ENCODE assay signal across 1 cellular context in the genomic region with DNA sequence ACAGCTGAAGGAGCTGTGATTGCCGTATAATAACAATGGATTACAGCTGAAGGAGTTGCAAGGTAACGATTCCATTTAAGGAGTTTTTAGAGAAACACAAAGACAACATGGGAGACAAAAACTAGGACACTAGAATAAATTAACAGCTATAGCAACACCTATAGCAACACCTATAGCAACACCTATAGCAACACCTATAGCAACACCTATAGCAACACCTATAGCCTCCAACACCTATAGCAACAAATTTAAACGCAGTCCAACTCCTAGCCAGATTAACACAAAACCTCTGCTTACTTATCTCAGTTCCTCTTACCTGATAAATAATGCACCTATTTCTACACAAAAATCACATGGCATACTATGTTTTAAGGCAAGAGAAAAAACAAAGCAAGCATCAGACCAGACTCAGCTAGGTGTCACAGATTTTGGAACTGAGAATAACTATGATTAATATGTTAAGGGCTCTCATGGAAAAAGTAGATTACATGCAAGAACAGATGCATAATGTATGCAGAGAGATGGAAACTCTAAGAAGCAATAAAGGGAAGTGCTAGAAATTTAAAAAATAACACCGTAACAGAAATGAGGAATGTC.
TF ChIP-seq lines count a peak whose summit lies in the region.

No MANE protein-coding gene starts in this region.

TF ChIP-seq in GM23338, 12 proteins besides CTCF, POLR2A, EP300 and RAD21 (continued from another document):
- TF ChIP-seq, protein P1, sequence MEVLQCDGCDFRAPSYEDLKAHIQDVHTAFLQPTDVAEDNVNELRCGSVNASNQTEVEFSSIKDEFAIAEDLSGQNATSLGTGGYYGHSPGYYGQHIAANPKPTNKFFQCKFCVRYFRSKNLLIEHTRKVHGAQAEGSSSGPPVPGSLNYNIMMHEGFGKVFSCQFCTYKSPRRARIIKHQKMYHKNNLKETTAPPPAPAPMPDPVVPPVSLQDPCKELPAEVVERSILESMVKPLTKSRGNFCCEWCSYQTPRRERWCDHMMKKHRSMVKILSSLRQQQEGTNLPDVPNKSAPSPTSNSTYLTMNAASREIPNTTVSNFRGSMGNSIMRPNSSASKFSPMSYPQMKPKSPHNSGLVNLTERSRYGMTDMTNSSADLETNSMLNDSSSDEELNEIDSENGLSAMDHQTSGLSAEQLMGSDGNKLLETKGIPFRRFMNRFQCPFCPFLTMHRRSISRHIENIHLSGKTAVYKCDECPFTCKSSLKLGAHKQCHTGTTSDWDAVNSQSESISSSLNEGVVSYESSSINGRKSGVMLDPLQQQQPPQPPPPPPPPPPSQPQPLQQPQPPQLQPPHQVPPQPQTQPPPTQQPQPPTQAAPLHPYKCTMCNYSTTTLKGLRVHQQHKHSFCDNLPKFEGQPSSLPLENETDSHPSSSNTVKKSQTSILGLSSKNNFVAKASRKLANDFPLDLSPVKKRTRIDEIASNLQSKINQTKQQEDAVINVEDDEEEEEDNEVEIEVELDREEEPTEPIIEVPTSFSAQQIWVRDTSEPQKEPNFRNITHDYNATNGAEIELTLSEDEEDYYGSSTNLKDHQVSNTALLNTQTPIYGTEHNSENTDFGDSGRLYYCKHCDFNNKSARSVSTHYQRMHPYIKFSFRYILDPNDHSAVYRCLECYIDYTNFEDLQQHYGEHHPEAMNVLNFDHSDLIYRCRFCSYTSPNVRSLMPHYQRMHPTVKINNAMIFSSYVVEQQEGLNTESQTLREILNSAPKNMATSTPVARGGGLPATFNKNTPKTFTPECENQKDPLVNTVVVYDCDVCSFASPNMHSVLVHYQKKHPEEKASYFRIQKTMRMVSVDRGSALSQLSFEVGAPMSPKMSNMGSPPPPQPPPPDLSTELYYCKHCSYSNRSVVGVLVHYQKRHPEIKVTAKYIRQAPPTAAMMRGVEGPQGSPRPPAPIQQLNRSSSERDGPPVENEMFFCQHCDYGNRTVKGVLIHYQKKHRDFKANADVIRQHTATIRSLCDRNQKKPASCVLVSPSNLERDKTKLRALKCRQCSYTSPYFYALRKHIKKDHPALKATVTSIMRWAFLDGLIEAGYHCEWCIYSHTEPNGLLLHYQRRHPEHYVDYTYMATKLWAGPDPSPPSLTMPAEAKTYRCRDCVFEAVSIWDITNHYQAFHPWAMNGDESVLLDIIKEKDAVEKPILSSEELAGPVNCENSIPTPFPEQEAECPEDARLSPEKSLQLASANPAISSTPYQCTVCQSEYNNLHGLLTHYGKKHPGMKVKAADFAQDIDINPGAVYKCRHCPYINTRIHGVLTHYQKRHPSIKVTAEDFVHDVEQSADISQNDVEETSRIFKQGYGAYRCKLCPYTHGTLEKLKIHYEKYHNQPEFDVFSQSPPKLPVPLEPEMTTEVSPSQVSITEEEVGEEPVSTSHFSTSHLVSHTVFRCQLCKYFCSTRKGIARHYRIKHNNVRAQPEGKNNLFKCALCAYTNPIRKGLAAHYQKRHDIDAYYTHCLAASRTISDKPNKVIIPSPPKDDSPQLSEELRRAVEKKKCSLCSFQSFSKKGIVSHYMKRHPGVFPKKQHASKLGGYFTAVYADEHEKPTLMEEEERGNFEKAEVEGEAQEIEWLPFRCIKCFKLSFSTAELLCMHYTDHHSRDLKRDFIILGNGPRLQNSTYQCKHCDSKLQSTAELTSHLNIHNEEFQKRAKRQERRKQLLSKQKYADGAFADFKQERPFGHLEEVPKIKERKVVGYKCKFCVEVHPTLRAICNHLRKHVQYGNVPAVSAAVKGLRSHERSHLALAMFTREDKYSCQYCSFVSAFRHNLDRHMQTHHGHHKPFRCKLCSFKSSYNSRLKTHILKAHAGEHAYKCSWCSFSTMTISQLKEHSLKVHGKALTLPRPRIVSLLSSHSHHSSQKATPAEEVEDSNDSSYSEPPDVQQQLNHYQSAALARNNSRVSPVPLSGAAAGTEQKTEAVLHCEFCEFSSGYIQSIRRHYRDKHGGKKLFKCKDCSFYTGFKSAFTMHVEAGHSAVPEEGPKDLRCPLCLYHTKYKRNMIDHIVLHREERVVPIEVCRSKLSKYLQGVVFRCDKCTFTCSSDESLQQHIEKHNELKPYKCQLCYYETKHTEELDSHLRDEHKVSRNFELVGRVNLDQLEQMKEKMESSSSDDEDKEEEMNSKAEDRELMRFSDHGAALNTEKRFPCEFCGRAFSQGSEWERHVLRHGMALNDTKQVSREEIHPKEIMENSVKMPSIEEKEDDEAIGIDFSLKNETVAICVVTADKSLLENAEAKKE (CRISPR knock-in tag; IDR thresholded peaks at IDR 0.05): no peak
- TF ChIP-seq STAT1 (IDR thresholded peaks at IDR 0.05; ENCODE audit: unreplicated experiment) (no peak), NANOG (IDR thresholded peaks at IDR 0.05; ENCODE audit: borderline replicate concordance) (no peak), JUNB (IDR thresholded peaks at IDR 0.05; ENCODE audit: unreplicated experiment) (no peak), CREB1 (CRISPR knock-in tag; IDR thresholded peaks at IDR 0.05; ENCODE audit: low read depth) (no peak), ZNF114 (CRISPR knock-in tag; IDR thresholded peaks at IDR 0.05) (no peak), EZH2 (IDR thresholded peaks at IDR 0.05; ENCODE audit: low read depth, unreplicated experiment) (no peak), POLR2AphosphoS5 (IDR thresholded peaks at IDR 0.05; ENCODE audit: low read depth) (no peak)
- TF ChIP-seq, protein P2, sequence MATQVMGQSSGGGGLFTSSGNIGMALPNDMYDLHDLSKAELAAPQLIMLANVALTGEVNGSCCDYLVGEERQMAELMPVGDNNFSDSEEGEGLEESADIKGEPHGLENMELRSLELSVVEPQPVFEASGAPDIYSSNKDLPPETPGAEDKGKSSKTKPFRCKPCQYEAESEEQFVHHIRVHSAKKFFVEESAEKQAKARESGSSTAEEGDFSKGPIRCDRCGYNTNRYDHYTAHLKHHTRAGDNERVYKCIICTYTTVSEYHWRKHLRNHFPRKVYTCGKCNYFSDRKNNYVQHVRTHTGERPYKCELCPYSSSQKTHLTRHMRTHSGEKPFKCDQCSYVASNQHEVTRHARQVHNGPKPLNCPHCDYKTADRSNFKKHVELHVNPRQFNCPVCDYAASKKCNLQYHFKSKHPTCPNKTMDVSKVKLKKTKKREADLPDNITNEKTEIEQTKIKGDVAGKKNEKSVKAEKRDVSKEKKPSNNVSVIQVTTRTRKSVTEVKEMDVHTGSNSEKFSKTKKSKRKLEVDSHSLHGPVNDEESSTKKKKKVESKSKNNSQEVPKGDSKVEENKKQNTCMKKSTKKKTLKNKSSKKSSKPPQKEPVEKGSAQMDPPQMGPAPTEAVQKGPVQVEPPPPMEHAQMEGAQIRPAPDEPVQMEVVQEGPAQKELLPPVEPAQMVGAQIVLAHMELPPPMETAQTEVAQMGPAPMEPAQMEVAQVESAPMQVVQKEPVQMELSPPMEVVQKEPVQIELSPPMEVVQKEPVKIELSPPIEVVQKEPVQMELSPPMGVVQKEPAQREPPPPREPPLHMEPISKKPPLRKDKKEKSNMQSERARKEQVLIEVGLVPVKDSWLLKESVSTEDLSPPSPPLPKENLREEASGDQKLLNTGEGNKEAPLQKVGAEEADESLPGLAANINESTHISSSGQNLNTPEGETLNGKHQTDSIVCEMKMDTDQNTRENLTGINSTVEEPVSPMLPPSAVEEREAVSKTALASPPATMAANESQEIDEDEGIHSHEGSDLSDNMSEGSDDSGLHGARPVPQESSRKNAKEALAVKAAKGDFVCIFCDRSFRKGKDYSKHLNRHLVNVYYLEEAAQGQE (IDR thresholded peaks at IDR 0.05; ENCODE audit: unreplicated experiment): no peak
